1 cellular context compared by ENCODE assay signal in genomic region chr17:4997302-4998026, GRCh38.
A peak's percentile ranks its signal among the peaks of the same experiment; 100 is the strongest.
TF ChIP-seq lines count a peak whose summit lies in the region.

Gene INCA1 (minus strand): TSS chr17:4997522. CDS start chr17:4994437, 3,085 bp downstream.
Gene KIF1C (plus strand): TSS chr17:4997950. CDS start chr17:5000247, 2,297 bp downstream.

TF ChIP-seq in K562, 482 proteins besides CTCF, POLR2A, EP300 and RAD21 (continued from another document):
- TF ChIP-seq ZNF518B (CRISPR knock-in tag; IDR thresholded peaks at IDR 0.05) (no peak), IRF9 (tag; IDR thresholded peaks at IDR 0.05) (no peak), PRPF4 (IDR thresholded peaks at IDR 0.05; ENCODE audit: insufficient read depth, low read depth, low read length, poor library complexity, severe bottlenecking) (no peak), TAF15 (IDR thresholded peaks at IDR 0.05; ENCODE audit: low read depth, low read length) (no peak), ZFP1 (CRISPR knock-in tag; IDR thresholded peaks at IDR 0.05) (no peak), SNIP1 (IDR thresholded peaks at IDR 0.05; ENCODE audit: low read depth) (peak; percentile 100), ZNF324 (CRISPR knock-in tag; IDR thresholded peaks at IDR 0.05) (no peak), SRSF3 (IDR thresholded peaks at IDR 0.05; ENCODE audit: insufficient read depth, low read length) (no peak), SMARCE1 (IDR thresholded peaks at IDR 0.05) (no peak), ZNF507 (tag; conservative IDR thresholded peaks at IDR 0.05) (no peak), PRMT5 (CRISPR knock-in tag; IDR thresholded peaks at IDR 0.05) (no peak), ASH1L (IDR thresholded peaks at IDR 0.05; ENCODE audit: borderline replicate concordance, low read depth, partially characterized antibody) (no peak), ZNF696 (CRISPR knock-in tag; conservative IDR thresholded peaks at IDR 0.05) (no peak), POLR2B (IDR thresholded peaks at IDR 0.05; ENCODE audit: low read depth, partially characterized antibody) (no peak), TCFL5 (CRISPR knock-in tag; conservative IDR thresholded peaks at IDR 0.05) (no peak), HDAC2 (IDR thresholded peaks at IDR 0.05) (no peak)
- TF ChIP-seq, protein P1, sequence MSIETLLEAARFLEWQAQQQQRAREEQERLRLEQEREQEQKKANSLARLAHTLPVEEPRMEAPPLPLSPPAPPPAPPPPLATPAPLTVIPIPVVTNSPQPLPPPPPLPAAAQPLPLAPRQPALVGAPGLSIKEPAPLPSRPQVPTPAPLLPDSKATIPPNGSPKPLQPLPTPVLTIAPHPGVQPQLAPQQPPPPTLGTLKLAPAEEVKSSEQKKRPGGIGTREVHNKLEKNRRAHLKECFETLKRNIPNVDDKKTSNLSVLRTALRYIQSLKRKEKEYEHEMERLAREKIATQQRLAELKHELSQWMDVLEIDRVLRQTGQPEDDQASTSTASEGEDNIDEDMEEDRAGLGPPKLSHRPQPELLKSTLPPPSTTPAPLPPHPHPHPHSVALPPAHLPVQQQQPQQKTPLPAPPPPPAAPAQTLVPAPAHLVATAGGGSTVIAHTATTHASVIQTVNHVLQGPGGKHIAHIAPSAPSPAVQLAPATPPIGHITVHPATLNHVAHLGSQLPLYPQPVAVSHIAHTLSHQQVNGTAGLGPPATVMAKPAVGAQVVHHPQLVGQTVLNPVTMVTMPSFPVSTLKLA (conservative IDR thresholded peaks at IDR 0.05) = peak in 1 of 2 experiments; percentile 34; a peak in 2 of 4 replicates
TF ChIP-seq in K562: peak in this region for 47.
